12 cellular contexts compared by ENCODE assay signal in the genomic region with DNA sequence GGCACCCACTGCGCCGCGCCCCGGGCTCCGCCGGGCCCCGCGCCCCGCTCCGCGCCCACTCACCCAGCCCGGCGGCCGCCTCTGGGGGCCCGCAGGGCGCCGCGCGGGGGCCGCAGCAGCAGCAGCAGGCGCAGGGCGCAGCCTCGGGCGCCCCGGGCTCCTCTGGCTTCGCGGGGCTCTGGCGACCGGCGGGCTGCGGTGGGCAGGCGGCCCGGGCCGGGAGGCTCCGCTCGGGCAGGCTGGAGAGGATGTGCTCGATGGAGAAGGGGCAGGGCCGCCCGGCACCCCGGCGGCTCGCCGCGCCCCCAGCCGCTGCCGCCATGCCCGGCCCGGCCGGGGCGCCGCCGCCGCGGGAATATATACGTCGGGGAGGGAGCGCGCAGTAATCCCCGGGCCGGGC. TPM values are rescaled to one million over a fixed set of nuclear protein-coding genes. Genes with fewer than 3 reads are reported as not detected.
DNase-seq lines count a peak whose midpoint lies in the region; ATAC-seq and TF ChIP-seq lines count a peak whose summit lies in the region.
"Had no signal": no experiment of that assay in that cellular context is flagged by ENCODE, and none has a peak within 500 bp of the region (broad histone marks: within the 10 kb centered on the region; RNA-seq: fewer than 3 reads in every experiment).

A gene with protein sequence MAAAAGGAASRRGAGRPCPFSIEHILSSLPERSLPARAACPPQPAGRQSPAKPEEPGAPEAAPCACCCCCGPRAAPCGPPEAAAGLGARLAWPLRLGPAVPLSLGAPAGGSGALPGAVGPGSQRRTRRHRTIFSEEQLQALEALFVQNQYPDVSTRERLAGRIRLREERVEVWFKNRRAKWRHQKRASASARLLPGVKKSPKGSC (minus strand): TSS at position 331 of the 400 bp plus-strand sequence. CDS start 9 bp downstream, at position 322.

- H3K4me1 ChIP-seq in lower lobe of right lung, result peaks cover 7% of the 10 kb centered on the region
- H3K4me1 ChIP-seq in suprapubic skin, result peaks cover 14% of the 10 kb centered on the region
- H3K4me1 ChIP-seq in Karpas-422 (ENCODE audit: low read length), result peaks cover 4% of the 10 kb centered on the region; the same call in 1 of the 2 replicates
- no peaks in the 10 kb centered on the region for H3K4me1 ChIP-seq in MM.1S (ENCODE audit: low read length)

- H3K4me1 Mint-ChIP-seq in activated T-cell treated with anti-CD3 and anti-CD28 coated beads, Interleukin-2, amount 50 U/mL, for 4 hours (ENCODE audit: low read depth), result peaks cover 7% of the 10 kb centered on the region
- H3K4me1 Mint-ChIP-seq in activated CD4-positive, alpha-beta memory T cell treated with anti-CD3 and anti-CD28 coated beads, Interleukin-2, amount 10 ng/mL, durations not matched to agents 7 days and 5 days, result peaks cover 10% of the 10 kb centered on the region

- no peaks in the 10 kb centered on the region for H3K36me3 ChIP-seq in lower lobe of right lung
- H3K36me3 ChIP-seq in suprapubic skin, result no peaks in the 10 kb centered on the region
- no peaks in the 10 kb centered on the region for H3K36me3 ChIP-seq in Karpas-422 (ENCODE audit: insufficient read depth, low read length)
- no peaks in the 10 kb centered on the region for H3K36me3 ChIP-seq in MM.1S (replicated peaks; ENCODE audit: insufficient read depth, low read length)
- H3K36me3 ChIP-seq: prostate gland had no signal

- H3K36me3 Mint-ChIP-seq in activated T-cell treated with anti-CD3 and anti-CD28 coated beads, Interleukin-2, amount 50 U/mL, for 4 hours (ENCODE audit: insufficient read depth), result no peaks in the 10 kb centered on the region
- peaks cover 6% of the 10 kb centered on the region for H3K36me3 Mint-ChIP-seq in activated CD4-positive, alpha-beta memory T cell treated with anti-CD3 and anti-CD28 coated beads, Interleukin-2, amount 10 ng/mL, durations not matched to agents 7 days and 5 days (ENCODE audit: low read depth)

- H2AFZ ChIP-seq in Karpas-422 (ENCODE audit: low read length) (no peak within 1 kb of the TSS), MM.1S (ENCODE audit: low read length) (no peak within 1 kb of the TSS)

- CTCF ChIA-PET in activated CD4-positive, alpha-beta memory T cell treated with anti-CD3 and anti-CD28 coated beads, Interleukin-2, amount 10 ng/mL, durations not matched to agents 7 days and 5 days (lab: Charles Lee), result interaction anchor here (0.8 kb wide), 1 partner anchor 327 kb away, joined by 3 read pairs; no protein-coding TSS in a partner anchor

- H3K27me3 Mint-ChIP-seq in activated T-cell treated with anti-CD3 and anti-CD28 coated beads, Interleukin-2, amount 50 U/mL, for 4 hours (ENCODE audit: low read depth), result peaks cover 48% of the 10 kb centered on the region
- peaks cover 52% of the 10 kb centered on the region for H3K27me3 Mint-ChIP-seq in activated CD4-positive, alpha-beta memory T cell treated with anti-CD3 and anti-CD28 coated beads, Interleukin-2, amount 10 ng/mL, durations not matched to agents 7 days and 5 days

- H3K79me2 ChIP-seq in Karpas-422 (ENCODE audit: low read length), result no peaks in the 10 kb centered on the region
- H3K79me2 ChIP-seq in MM.1S (ENCODE audit: low read length), result no peaks in the 10 kb centered on the region

- H3K27me3 ChIP-seq in lower lobe of right lung (ENCODE audit: low read depth), result peaks cover 64% of the 10 kb centered on the region
- H3K27me3 ChIP-seq in suprapubic skin, result peaks cover 64% of the 10 kb centered on the region
- H3K27me3 ChIP-seq in Karpas-422 (ENCODE audit: low read length), result no peaks in the 10 kb centered on the region
- H3K27me3 ChIP-seq in MM.1S (replicated peaks; ENCODE audit: insufficient read depth, low read length), result peaks cover 55% of the 10 kb centered on the region

- peak within 1 kb of the TSS; percentile 71 for H3K4me3 Mint-ChIP-seq in activated T-cell treated with anti-CD3 and anti-CD28 coated beads, Interleukin-2, amount 50 U/mL, for 4 hours
- peak within 1 kb of the TSS; percentile 25 for H3K4me3 Mint-ChIP-seq in activated CD4-positive, alpha-beta memory T cell treated with anti-CD3 and anti-CD28 coated beads, Interleukin-2, amount 10 ng/mL, durations not matched to agents 7 days and 5 days

- TF ChIP-seq POLR2A in suprapubic skin (IDR thresholded peaks at IDR 0.05), result no peak

- TF ChIP-seq CTCF in lower lobe of right lung (IDR thresholded peaks at IDR 0.05) (no peak), suprapubic skin (IDR thresholded peaks at IDR 0.05) (no peak), MM.1S (IDR thresholded peaks at IDR 0.05; ENCODE audit: low read length) (no peak)

- H3K27ac Mint-ChIP-seq in activated CD4-positive, alpha-beta memory T cell treated with anti-CD3 and anti-CD28 coated beads, Interleukin-2, amount 10 ng/mL, durations not matched to agents 7 days and 5 days, result no peak within 1 kb of the TSS

- no peak for DNase-seq in activated T-cell treated with anti-CD3 and anti-CD28 coated beads, Interleukin-2, amount 50 U/mL, for 4 hours
- no peak for DNase-seq in activated T-cell treated with anti-CD3 and anti-CD28 coated beads, Interleukin-2, amount 50 U/mL, for 48 hours
- DNase-seq in activated CD4-positive, alpha-beta memory T cell treated with anti-CD3 and anti-CD28 coated beads, Interleukin-2, amount 10 ng/mL, durations not matched to agents 7 days and 5 days, result no peak
- DNase-seq in lower lobe of right lung (no peak), suprapubic skin (ENCODE audit: low spot score in 2 of 2) (no peak), Karpas-422 (no peak), MM.1S (no peak)
- DNase-seq: hypothalamus, NCI-H1105, OCI-M1 had no signal

- intact Hi-C loops in lower lobe of right lung (cut with DNase I), result no loop called here

- H4K20me1 ChIP-seq in Karpas-422 (ENCODE audit: insufficient read depth, low read depth, low read length), result no peaks in the 10 kb centered on the region
- no peaks in the 10 kb centered on the region for H4K20me1 ChIP-seq in MM.1S (ENCODE audit: insufficient read depth, low read length)

- no peaks in the 10 kb centered on the region for H3K9me3 ChIP-seq in lower lobe of right lung
- H3K9me3 ChIP-seq in suprapubic skin, result no peaks in the 10 kb centered on the region
- no peaks in the 10 kb centered on the region for H3K9me3 ChIP-seq in Karpas-422 (ENCODE audit: low read length)
- H3K9me3 ChIP-seq in MM.1S (replicated peaks; ENCODE audit: insufficient read depth, low read length), result no peaks in the 10 kb centered on the region
- H3K9me3 ChIP-seq: prostate gland had no signal

- peak within 1 kb of the TSS; percentile 36 for H3K4me3 ChIP-seq in lower lobe of right lung
- H3K4me3 ChIP-seq in suprapubic skin, result peak within 1 kb of the TSS; percentile 43
- H3K4me3 ChIP-seq in Karpas-422 (ENCODE audit: low read length), result no peak within 1 kb of the TSS
- H3K4me3 ChIP-seq in MM.1S (ENCODE audit: low read length), result no peak within 1 kb of the TSS

- H3K9me2 ChIP-seq in Karpas-422 (replicated peaks; ENCODE audit: insufficient read depth, low read length), result no peaks in the 10 kb centered on the region
- no peaks in the 10 kb centered on the region for H3K9me2 ChIP-seq in MM.1S (replicated peaks; ENCODE audit: insufficient read depth, low read length)

- no peaks in the 10 kb centered on the region for H3F3A ChIP-seq in MM.1S (ENCODE audit: insufficient read depth, low read length)

- 6% methylated on average over 7 of the region's 60 CpGs for WGBS in suprapubic skin

- H3K9ac ChIP-seq in Karpas-422 (ENCODE audit: low read length) (no peak within 1 kb of the TSS), MM.1S (ENCODE audit: low read length) (no peak within 1 kb of the TSS)

- ATAC-seq in activated T-cell treated with anti-CD3 and anti-CD28 coated beads, Interleukin-2, amount 50 U/mL, for 4 hours, result peak in 1 of 2 donors; percentile 44
- no peak for ATAC-seq in lower lobe of right lung
- no peak for ATAC-seq in HG03460 (IDR thresholded peaks at IDR 0.05; ENCODE audit: unreplicated experiment)

- H3K9me3 Mint-ChIP-seq in activated T-cell treated with anti-CD3 and anti-CD28 coated beads, Interleukin-2, amount 50 U/mL, for 4 hours, result no peaks in the 10 kb centered on the region
- H3K9me3 Mint-ChIP-seq in activated CD4-positive, alpha-beta memory T cell treated with anti-CD3 and anti-CD28 coated beads, Interleukin-2, amount 10 ng/mL, durations not matched to agents 7 days and 5 days, result no peaks in the 10 kb centered on the region

- H3K27ac ChIP-seq in lower lobe of right lung, result no peak within 1 kb of the TSS
- H3K27ac ChIP-seq in suprapubic skin, result no peak within 1 kb of the TSS
- no peak within 1 kb of the TSS for H3K27ac ChIP-seq in Karpas-422 (ENCODE audit: low read length)
- no peak within 1 kb of the TSS for H3K27ac ChIP-seq in MM.1S (ENCODE audit: low read length)
- H3K27ac ChIP-seq: prostate gland had no signal

- POLR2A ChIA-PET in activated CD4-positive, alpha-beta memory T cell treated with anti-CD3 and anti-CD28 coated beads, Interleukin-2, amount 10 ng/mL, durations not matched to agents 7 days and 5 days (lab: Charles Lee), result no interaction called here

- TF ChIP-seq EP300 in suprapubic skin (IDR thresholded peaks at IDR 0.05), result no peak

- H3K4me2 ChIP-seq in Karpas-422 (ENCODE audit: low read depth, low read length, poor library complexity, severe bottlenecking), result no peak within 1 kb of the TSS
- no peak within 1 kb of the TSS for H3K4me2 ChIP-seq in MM.1S (ENCODE audit: low read depth, low read length)

RNA-seq across cellular contexts. Expression of the gene that starts here (rescaled TPM):
- not detected for total RNA-seq in activated T-cell treated with anti-CD3 and anti-CD28 coated beads, Interleukin-2, amount 50 U/mL, for 4 hours
- not detected for total RNA-seq in activated CD4-positive, alpha-beta memory T cell treated with anti-CD3 and anti-CD28 coated beads, Interleukin-2, amount 10 ng/mL, durations not matched to agents 7 days and 5 days
- total RNA-seq in lower lobe of right lung, result not detected
- total RNA-seq in suprapubic skin, result not detected
- total RNA-seq in Karpas-422 (2014; rRNA removed; shearing (Covaris generic); ENCODE audit: low replicate concordance), result not detected in 2 replicates

Comparison
In these comparisons a context has a peak if more than half of its experiments do, and no peak if none do; other contexts are left out.
1. H3K4me3 ChIP-seq: peak in lower lobe of right lung (single experiment) and suprapubic skin (single experiment); none in Karpas-422 (single experiment) and MM.1S (single experiment).